Comparison of ENCODE assay signal across 19 cellular contexts in genomic region chr9:27475057-27475456, GRCh38. TPM values are rescaled to one million over a fixed set of nuclear protein-coding genes. Genes with fewer than 3 reads are reported as not detected.
DNase-seq lines count a peak whose midpoint lies in the region; ATAC-seq and TF ChIP-seq lines count a peak whose summit lies in the region.
"Had no signal": no experiment of that assay in that cellular context is flagged by ENCODE, and none has a peak within 500 bp of the region (broad histone marks: within the 10 kb centered on the region; RNA-seq: fewer than 3 reads in every experiment).

No MANE protein-coding gene starts in this region.

- DNase-seq in Right ventricle myocardium superior (no peak), cardiac septum (ENCODE audit: low spot score) (no peak), esophagus squamous epithelium (lab: John Stamatoyannopoulos, UW) (no peak), lower lobe of right lung (no peak), uterus (peak in 1 of 2 donors; percentile 26), lower leg skin (ENCODE audit: low spot score in 2 of 2) (no peak), H7 (no peak)
- DNase-seq in effector CD8-positive, alpha-beta T cell (lab: John Stamatoyannopoulos, UW) = no peak
- DNase-seq: ACHN; CD4-positive, CD25-positive, alpha-beta regulatory T cell; DMS 273 treated with DMSO at 0.1 percent for 48 hours; H9 had no signal

- peak overlapping the region in 3 of 4 donors; percentile 18 to 61 (median 38) for H3K27ac ChIP-seq in esophagus squamous epithelium
- peak overlapping the region; percentile 41 for H3K27ac ChIP-seq in lower lobe of right lung
- H3K27ac ChIP-seq in uterus = peak overlapping the region; percentile 20 to 79

- 80 to 96% methylated on average over 5 to 7 of the region's 7 CpGs for WGBS in esophagus squamous epithelium, 2 donors
- 94 to 98% methylated on average over 7 of the region's 7 CpGs for WGBS in lower leg skin, 2 donors

- no peak for TF ChIP-seq POLR2A in esophagus squamous epithelium (IDR thresholded peaks at IDR 0.05)
- TF ChIP-seq POLR2A in uterus (IDR thresholded peaks at IDR 0.05) = no peak
- no peak for TF ChIP-seq POLR2A in lower leg skin (IDR thresholded peaks at IDR 0.05)

- no peaks in the 10 kb centered on the region for H3K36me3 ChIP-seq in esophagus squamous epithelium
- H3K36me3 ChIP-seq in lower lobe of right lung = no peaks in the 10 kb centered on the region
- no peaks in the 10 kb centered on the region for H3K36me3 ChIP-seq in uterus
- H3K36me3 ChIP-seq in H7 (replicated peaks; ENCODE audit: control insufficient read depth, insufficient read depth, low read length) = no peaks in the 10 kb centered on the region

- TF ChIP-seq CTCF in esophagus squamous epithelium (IDR thresholded peaks at IDR 0.05) (no peak), lower lobe of right lung (IDR thresholded peaks at IDR 0.05) (no peak), uterus (IDR thresholded peaks at IDR 0.05) (no peak), lower leg skin (IDR thresholded peaks at IDR 0.05) (no peak)

- H3K27me3 ChIP-seq in esophagus squamous epithelium (no peaks in the 10 kb centered on the region), lower lobe of right lung (ENCODE audit: low read depth) (no peaks in the 10 kb centered on the region), uterus (no peaks in the 10 kb centered on the region), H7 (ENCODE audit: control insufficient read depth, insufficient read depth, low read length) (no peaks in the 10 kb centered on the region)
- H3K27me3 ChIP-seq: BLaER1 treated with 17β-estradiol and CSF1 and Interleukin-3, amounts not matched to agents 10 nM and 100 nM had no signal

- intact Hi-C loops in Right ventricle myocardium superior (cut with DNase I) = no loop called here
- intact Hi-C loops in cardiac septum (cut with DNase I) = loop anchor here (10.0 kb wide), 1 partner anchor 50 kb away; the partner anchor contains the start of genes IFNK and MOB3B
- intact Hi-C loops in esophagus squamous epithelium (cut with DNase I) = no loop called here
- intact Hi-C loops in lower lobe of right lung (cut with DNase I) = no loop called here
- intact Hi-C loops in uterus (cut with DNase I; ENCODE audit: low total_unique reads) = no loop called here
- intact Hi-C loops in lower leg skin (cut with DNase I; ENCODE audit: low total_unique reads) = no loop called here

- ATAC-seq in Right ventricle myocardium superior (ENCODE audit: poor library complexity) (peak; percentile 46), lower lobe of right lung (peak in 1 of 2 donors; percentile 22)
- ATAC-seq: GM12878, GM23338 had no signal

- no peak overlapping the region for H3K4me3 ChIP-seq in esophagus squamous epithelium
- no peak overlapping the region for H3K4me3 ChIP-seq in lower lobe of right lung
- no peak overlapping the region for H3K4me3 ChIP-seq in uterus
- H3K4me3 ChIP-seq in lower leg skin (ENCODE audit: low read depth, poor library complexity, severe bottlenecking) = no peak overlapping the region
- H3K4me3 ChIP-seq in H7 (ENCODE audit: insufficient read depth, low read depth, low read length) = no peak overlapping the region
- H3K4me3 ChIP-seq: BLaER1 treated with 17β-estradiol and CSF1 and Interleukin-3, amounts not matched to agents 10 nM and 100 nM; GM12878; GM23338 had no signal

- H3K4me1 ChIP-seq in esophagus squamous epithelium = peaks cover 4 to 45% (median 8%) of the 10 kb centered on the region in 3 donors
- peaks cover 38% of the 10 kb centered on the region for H3K4me1 ChIP-seq in lower lobe of right lung
- H3K4me1 ChIP-seq in uterus = no peaks in the 10 kb centered on the region

- H3K9me3 ChIP-seq in esophagus squamous epithelium (peaks cover 0 to 4% (median 0%) of the 10 kb centered on the region in 3 donors), lower lobe of right lung (no peaks in the 10 kb centered on the region), uterus (peaks cover 0 to 4% of the 10 kb centered on the region in 2 donors)

RNA-seq across cellular contexts. Expression of gene IFNK, which starts 49.0 kb away (rescaled TPM):
- not detected for total RNA-seq in Right ventricle myocardium superior
- total RNA-seq in cardiac septum = not detected
- not detected for total RNA-seq in esophagus squamous epithelium
- not detected for total RNA-seq in lower lobe of right lung
- total RNA-seq in uterus = not detected
- total RNA-seq in lower leg skin = not detected
- not detected in 2 replicates for total RNA-seq in H7 (2014; rRNA removed; shearing (Covaris generic))
- total RNA-seq: A172; CD4-positive, CD25-positive, alpha-beta regulatory T cell; Daoy; G401; GM12878; GM23338; H9; HT1080 had no signal

RNA-seq across cellular contexts. Expression of gene MOB3B, which starts 54.6 kb away (rescaled TPM):
- total RNA-seq in Right ventricle myocardium superior (1.5 TPM), cardiac septum (0.51 TPM), esophagus squamous epithelium (1 to 10 TPM; 2.2 to 7.6 (median 5.2) TPM), lower lobe of right lung (22.7 TPM), uterus (10 to 100 TPM in 2 of 4 donors, 1 to 10 TPM in 2; 2.0 to 34.4 (median 12.6) TPM), lower leg skin (10 to 100 TPM in 2 of 4 donors, 1 to 10 TPM in 2; 8.2 to 16.5 (median 10.5) TPM)
- 6.9 and 7.9 TPM in 2 replicates for total RNA-seq in H7 (2014; rRNA removed; shearing (Covaris generic))
- total RNA-seq: G401 had no signal
